8 cellular contexts compared by ENCODE assay signal in the genomic region with DNA sequence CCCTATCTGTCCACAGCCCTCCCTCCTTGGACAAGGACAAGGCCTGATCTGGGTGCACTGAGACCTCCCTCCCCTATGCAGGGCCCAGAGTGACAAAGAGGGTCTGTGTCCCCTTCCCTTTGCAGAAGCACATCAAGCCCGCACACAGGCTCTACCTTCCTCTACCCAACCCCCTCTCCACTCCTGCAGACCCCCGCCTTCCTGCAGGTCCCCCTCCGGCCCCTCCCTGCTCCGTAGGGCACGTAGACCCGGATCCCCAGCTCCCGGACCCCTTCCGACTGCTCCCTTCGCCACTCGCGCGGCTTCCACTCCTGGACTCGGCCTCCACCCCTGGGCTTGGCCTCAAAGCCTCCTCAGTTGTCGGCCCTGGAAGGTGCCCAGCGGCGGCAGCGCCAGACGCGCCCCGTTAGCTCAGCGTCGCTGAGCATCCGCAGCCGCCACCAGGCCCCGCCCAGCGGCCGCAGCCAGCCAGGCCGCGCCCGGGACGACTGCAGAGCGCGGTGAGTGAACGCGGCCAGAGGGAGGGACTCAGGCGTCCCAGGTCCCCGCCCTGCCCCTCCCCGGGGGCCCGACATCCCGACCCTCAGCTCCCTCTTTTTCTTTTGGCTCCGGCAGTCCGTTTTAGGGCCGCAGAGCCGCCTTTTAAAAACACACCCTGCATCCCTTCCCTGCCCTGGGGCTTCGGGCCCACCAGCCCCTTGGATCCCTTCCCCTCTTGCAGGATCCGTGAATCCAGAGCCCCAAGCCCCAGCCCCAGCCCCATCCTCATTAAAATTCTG. TPM values are rescaled to one million over a fixed set of nuclear protein-coding genes. Genes with fewer than 3 reads are reported as not detected.
DNase-seq lines count a peak whose midpoint lies in the region; ATAC-seq and TF ChIP-seq lines count a peak whose summit lies in the region.

No MANE protein-coding gene starts in this region.

- 0 to 6% methylated on average over 1 to 4 of the region's 46 CpGs for WGBS in esophagus squamous epithelium, 2 donors

- no peak for TF ChIP-seq CTCF in esophagus squamous epithelium (IDR thresholded peaks at IDR 0.05)

- H3K4me3 ChIP-seq in esophagus squamous epithelium (peak overlapping the region; percentile 15 to 84 (median 77)), mononuclear cell (ENCODE audit: low read length) (peak overlapping the region; percentile 33)

- no peaks in the 10 kb centered on the region for H3K36me3 ChIP-seq in esophagus squamous epithelium

- peak; percentile 38 for ATAC-seq in stimulated activated naive CD8-positive, alpha-beta T cell treated with anti-CD3 and anti-CD28 coated beads, Interleukin-15, Interleukin-2, amounts not matched to agents 100 U/mL and 50 U/mL, for 24 hours
- ATAC-seq in GM21367 (IDR thresholded peaks at IDR 0.05; ENCODE audit: unreplicated experiment), result no peak

- peak in 1 of 4 donors; percentile 59 for TF ChIP-seq POLR2A in esophagus squamous epithelium (IDR thresholded peaks at IDR 0.05)

- DNase-seq in ELF-1 (ENCODE audit: low read depth, low spot score), result peak; percentile 78
- peak; percentile 95 for DNase-seq in NCI-H2227 (lab: John Stamatoyannopoulos, UW; ENCODE audit: unreplicated experiment)
- peak; percentile 50 for DNase-seq in activated T-helper 1 cell treated with Interleukin-2 at 50 U/mL for 16 hours (ENCODE audit: low read depth)
- DNase-seq in esophagus squamous epithelium (lab: John Stamatoyannopoulos, UW), result no peak
- DNase-seq in stimulated activated naive CD8-positive, alpha-beta T cell treated with anti-CD3 and anti-CD28 coated beads, Interleukin-15, Interleukin-2, amounts not matched to agents 100 U/mL and 50 U/mL, for 24 hours, result peak; percentile 80
- no peak for DNase-seq in NCI-H1436 (lab: John Stamatoyannopoulos, UW)

- H3K27ac ChIP-seq in esophagus squamous epithelium, result peak overlapping the region; percentile 53 to 96 (median 93)

- no peaks in the 10 kb centered on the region for H3K9me3 ChIP-seq in esophagus squamous epithelium
- H3K9me3 ChIP-seq in mononuclear cell (ENCODE audit: low read depth, low read length), result no peaks in the 10 kb centered on the region

- peaks cover 0 to 4% (median 0%) of the 10 kb centered on the region in 4 donors for H3K27me3 ChIP-seq in esophagus squamous epithelium
- no peaks in the 10 kb centered on the region for H3K27me3 ChIP-seq in mononuclear cell (ENCODE audit: insufficient read depth, low read length)

- peaks cover 32 to 66% (median 33%) of the 10 kb centered on the region in 3 donors for H3K4me1 ChIP-seq in esophagus squamous epithelium
- H3K4me1 ChIP-seq in mononuclear cell (ENCODE audit: insufficient read depth, low read length), result peaks cover 38% of the 10 kb centered on the region

- intact Hi-C loops in esophagus squamous epithelium (cut with DNase I), result no loop called here

RNA-seq across cellular contexts. Expression of gene MYADM, which starts 1.6 kb away (rescaled TPM):
- total RNA-seq in esophagus squamous epithelium (10 to 100 TPM in 1 of 4 donors, 1 to 10 TPM in 3; 4.1 to 30.7 (median 7.8) TPM), mononuclear cell (51.9 TPM)

RNA-seq across cellular contexts. Expression of gene PRKCG, which starts 15.9 kb away (rescaled TPM):
- total RNA-seq in esophagus squamous epithelium (not detected), mononuclear cell (0.10 TPM)

RNA-seq across cellular contexts. Expression of gene NLRP12, which starts 42.0 kb away (rescaled TPM):
- total RNA-seq in esophagus squamous epithelium, result under 1 TPM in 2 of 4 donors, not detected in 2; 0.19 to 0.59 TPM
- 6.9 TPM for total RNA-seq in mononuclear cell

RNA-seq across cellular contexts. Expression of gene CACNG7, which starts 43.0 kb away (rescaled TPM):
- total RNA-seq in esophagus squamous epithelium (not detected), mononuclear cell (not detected)

Comparison
In these comparisons a context has a peak if more than half of its experiments do, and no peak if none do; other contexts are left out.
1. DNase-seq: peak in ELF-1 (single experiment), NCI-H2227 (single experiment), activated T-helper 1 cell treated with Interleukin-2 at 50 U/mL for 16 hours (single experiment) and stimulated activated naive CD8-positive, alpha-beta T cell treated with anti-CD3 and anti-CD28 coated beads, Interleukin-15, Interleukin-2, amounts not matched to agents 100 U/mL and 50 U/mL, for 24 hours (single experiment); none in esophagus squamous epithelium (single experiment) and NCI-H1436 (single experiment).